In the genomic region with DNA sequence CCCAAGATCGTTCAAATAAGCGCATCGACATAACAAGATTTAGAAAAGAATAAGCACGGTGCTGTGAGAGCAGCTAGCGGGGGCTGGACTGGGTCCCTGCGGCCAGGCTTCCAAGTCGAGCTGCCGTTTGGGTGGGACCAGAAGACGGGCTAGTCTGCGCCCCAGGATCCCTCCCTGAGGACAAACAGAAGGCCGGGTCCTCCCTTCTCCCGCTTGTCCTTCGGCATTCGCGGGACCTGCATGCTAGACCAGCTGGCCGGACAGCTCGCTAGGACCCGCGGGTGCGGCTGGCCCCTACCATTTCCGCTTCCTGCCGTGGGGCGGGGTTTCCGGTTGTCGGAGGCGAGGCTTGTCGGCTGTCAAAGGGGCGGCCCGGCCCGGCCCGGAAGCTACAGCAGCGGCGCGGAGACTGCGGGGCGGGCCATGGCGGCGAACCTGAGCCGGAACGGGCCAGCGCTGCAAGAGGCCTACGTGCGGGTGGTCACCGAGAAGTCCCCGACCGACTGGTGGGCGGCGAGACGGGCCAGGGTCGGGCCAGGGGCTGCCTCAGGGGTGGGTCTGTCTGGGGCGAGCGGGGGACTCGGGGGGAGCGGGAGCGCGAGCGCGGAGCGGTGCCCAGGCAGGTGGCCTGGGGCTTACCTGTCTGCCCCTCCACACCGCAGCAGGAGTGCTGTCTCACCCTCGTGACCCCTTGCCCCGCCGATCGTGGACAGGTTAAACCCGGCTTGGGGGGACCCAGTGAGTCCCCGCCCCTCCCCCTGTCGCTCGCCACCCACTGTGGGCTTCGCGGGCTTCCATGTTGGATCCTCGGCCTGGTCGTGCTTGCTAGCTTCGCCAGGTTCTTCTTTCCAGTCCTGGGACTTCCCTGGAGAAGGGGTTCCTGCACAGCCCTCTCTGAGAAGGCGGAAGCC, we compare ENCODE assay signal across 1 cellular context.
TF ChIP-seq lines count a peak whose summit lies in the region.

Gene DBNL (plus strand): TSS at position 388 of the 911 bp plus-strand sequence. CDS start 36 bp downstream, at position 424.

TF ChIP-seq in HEK293, 187 proteins besides CTCF, POLR2A, EP300 and RAD21 (continued from another document and continues in another):
- TF ChIP-seq, protein P1, sequence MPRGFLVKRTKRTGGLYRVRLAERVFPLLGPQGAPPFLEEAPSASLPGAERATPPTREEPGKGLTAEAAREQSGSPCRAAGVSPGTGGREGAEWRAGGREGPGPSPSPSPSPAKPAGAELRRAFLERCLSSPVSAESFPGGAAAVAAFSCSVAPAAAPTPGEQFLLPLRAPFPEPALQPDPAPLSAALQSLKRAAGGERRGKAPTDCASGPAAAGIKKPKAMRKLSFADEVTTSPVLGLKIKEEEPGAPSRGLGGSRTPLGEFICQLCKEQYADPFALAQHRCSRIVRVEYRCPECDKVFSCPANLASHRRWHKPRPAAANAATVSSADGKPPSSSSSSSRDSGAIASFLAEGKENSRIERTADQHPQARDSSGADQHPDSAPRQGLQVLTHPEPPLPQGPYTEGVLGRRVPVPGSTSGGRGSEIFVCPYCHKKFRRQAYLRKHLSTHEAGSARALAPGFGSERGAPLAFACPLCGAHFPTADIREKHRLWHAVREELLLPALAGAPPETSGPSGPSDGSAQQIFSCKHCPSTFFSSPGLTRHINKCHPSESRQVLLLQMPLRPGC (tag by site-specific recombination; IDR thresholded peaks at IDR 0.05) = no peak
- no peak for TF ChIP-seq MEIS1 (CRISPR knock-in tag; IDR thresholded peaks at IDR 0.05; ENCODE audit: borderline replicate concordance)
- TF ChIP-seq, protein P2, sequence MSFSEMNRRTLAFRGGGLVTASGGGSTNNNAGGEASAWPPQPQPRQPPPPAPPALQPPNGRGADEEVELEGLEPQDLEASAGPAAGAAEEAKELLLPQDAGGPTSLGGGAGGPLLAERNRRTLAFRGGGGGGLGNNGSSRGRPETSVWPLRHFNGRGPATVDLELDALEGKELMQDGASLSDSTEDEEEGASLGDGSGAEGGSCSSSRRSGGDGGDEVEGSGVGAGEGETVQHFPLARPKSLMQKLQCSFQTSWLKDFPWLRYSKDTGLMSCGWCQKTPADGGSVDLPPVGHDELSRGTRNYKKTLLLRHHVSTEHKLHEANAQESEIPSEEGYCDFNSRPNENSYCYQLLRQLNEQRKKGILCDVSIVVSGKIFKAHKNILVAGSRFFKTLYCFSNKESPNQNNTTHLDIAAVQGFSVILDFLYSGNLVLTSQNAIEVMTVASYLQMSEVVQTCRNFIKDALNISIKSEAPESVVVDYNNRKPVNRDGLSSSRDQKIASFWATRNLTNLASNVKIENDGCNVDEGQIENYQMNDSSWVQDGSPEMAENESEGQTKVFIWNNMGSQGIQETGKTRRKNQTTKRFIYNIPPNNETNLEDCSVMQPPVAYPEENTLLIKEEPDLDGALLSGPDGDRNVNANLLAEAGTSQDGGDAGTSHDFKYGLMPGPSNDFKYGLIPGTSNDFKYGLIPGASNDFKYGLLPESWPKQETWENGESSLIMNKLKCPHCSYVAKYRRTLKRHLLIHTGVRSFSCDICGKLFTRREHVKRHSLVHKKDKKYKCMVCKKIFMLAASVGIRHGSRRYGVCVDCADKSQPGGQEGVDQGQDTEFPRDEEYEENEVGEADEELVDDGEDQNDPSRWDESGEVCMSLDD (tag by site-specific recombination; IDR thresholded peaks at IDR 0.05) = peak; percentile 45; the same call in 1 of the 2 replicates
- TF ChIP-seq AEBP2 (tag by site-specific recombination; IDR thresholded peaks at IDR 0.05; ENCODE audit: borderline replicate concordance) = no peak
- TF ChIP-seq, protein P3, sequence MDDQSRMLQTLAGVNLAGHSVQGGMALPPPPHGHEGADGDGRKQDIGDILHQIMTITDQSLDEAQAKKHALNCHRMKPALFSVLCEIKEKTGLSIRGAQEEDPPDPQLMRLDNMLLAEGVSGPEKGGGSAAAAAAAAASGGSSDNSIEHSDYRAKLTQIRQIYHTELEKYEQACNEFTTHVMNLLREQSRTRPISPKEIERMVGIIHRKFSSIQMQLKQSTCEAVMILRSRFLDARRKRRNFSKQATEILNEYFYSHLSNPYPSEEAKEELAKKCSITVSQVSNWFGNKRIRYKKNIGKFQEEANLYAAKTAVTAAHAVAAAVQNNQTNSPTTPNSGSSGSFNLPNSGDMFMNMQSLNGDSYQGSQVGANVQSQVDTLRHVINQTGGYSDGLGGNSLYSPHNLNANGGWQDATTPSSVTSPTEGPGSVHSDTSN (CRISPR knock-in tag; IDR thresholded peaks at IDR 0.05) = peak; percentile 75; the same call in 1 of the 2 replicates
- TF ChIP-seq ZNF629 (tag by site-specific recombination; IDR thresholded peaks at IDR 0.05) = peak; percentile 50; the same call in 1 of the 2 replicates
- no peak for TF ChIP-seq ZNF585B (tag by site-specific recombination; IDR thresholded peaks at IDR 0.05)
- TF ChIP-seq, protein P4, sequence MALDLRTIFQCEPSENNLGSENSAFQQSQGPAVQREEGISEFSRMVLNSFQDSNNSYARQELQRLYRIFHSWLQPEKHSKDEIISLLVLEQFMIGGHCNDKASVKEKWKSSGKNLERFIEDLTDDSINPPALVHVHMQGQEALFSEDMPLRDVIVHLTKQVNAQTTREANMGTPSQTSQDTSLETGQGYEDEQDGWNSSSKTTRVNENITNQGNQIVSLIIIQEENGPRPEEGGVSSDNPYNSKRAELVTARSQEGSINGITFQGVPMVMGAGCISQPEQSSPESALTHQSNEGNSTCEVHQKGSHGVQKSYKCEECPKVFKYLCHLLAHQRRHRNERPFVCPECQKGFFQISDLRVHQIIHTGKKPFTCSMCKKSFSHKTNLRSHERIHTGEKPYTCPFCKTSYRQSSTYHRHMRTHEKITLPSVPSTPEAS (tag by site-specific recombination; IDR thresholded peaks at IDR 0.05) = no peak
- no peak for TF ChIP-seq ZNF677 (tag by site-specific recombination; IDR thresholded peaks at IDR 0.05)
- TF ChIP-seq ZNF416 (tag by site-specific recombination; IDR thresholded peaks at IDR 0.05) = no peak
- TF ChIP-seq, protein P5, sequence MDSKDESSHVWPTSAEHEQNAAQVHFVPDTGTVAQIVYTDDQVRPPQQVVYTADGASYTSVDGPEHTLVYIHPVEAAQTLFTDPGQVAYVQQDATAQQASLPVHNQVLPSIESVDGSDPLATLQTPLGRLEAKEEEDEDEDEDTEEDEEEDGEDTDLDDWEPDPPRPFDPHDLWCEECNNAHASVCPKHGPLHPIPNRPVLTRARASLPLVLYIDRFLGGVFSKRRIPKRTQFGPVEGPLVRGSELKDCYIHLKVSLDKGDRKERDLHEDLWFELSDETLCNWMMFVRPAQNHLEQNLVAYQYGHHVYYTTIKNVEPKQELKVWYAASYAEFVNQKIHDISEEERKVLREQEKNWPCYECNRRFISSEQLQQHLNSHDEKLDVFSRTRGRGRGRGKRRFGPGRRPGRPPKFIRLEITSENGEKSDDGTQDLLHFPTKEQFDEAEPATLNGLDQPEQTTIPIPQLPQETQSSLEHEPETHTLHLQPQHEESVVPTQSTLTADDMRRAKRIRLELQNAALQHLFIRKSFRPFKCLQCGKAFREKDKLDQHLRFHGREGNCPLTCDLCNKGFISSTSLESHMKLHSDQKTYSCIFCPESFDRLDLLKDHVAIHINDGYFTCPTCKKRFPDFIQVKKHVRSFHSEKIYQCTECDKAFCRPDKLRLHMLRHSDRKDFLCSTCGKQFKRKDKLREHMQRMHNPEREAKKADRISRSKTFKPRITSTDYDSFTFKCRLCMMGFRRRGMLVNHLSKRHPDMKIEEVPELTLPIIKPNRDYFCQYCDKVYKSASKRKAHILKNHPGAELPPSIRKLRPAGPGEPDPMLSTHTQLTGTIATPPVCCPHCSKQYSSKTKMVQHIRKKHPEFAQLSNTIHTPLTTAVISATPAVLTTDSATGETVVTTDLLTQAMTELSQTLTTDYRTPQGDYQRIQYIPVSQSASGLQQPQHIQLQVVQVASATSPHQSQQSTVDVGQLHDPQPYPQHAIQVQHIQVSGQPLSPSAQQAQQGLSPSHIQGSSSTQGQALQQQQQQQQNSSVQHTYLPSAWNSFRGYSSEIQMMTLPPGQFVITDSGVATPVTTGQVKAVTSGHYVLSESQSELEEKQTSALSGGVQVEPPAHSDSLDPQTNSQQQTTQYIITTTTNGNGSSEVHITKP (tag by site-specific recombination; IDR thresholded peaks at IDR 0.05) = peak; percentile 47
- no peak for TF ChIP-seq ZNF423 (tag by site-specific recombination; IDR thresholded peaks at IDR 0.05)
- TF ChIP-seq ZNF211 (tag by site-specific recombination; IDR thresholded peaks at IDR 0.05; ENCODE audit: low read depth) = no peak
- TF ChIP-seq ZNF24 (tag by site-specific recombination; IDR thresholded peaks at IDR 0.05) = no peak
- TF ChIP-seq, protein P6, sequence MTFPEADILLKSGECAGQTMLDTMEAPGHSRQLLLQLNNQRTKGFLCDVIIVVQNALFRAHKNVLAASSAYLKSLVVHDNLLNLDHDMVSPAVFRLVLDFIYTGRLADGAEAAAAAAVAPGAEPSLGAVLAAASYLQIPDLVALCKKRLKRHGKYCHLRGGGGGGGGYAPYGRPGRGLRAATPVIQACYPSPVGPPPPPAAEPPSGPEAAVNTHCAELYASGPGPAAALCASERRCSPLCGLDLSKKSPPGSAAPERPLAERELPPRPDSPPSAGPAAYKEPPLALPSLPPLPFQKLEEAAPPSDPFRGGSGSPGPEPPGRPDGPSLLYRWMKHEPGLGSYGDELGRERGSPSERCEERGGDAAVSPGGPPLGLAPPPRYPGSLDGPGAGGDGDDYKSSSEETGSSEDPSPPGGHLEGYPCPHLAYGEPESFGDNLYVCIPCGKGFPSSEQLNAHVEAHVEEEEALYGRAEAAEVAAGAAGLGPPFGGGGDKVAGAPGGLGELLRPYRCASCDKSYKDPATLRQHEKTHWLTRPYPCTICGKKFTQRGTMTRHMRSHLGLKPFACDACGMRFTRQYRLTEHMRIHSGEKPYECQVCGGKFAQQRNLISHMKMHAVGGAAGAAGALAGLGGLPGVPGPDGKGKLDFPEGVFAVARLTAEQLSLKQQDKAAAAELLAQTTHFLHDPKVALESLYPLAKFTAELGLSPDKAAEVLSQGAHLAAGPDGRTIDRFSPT (tag by site-specific recombination; IDR thresholded peaks at IDR 0.05) = no peak; the same call in 1 of the 2 replicates
- no peak for TF ChIP-seq ZNF302 (tag by site-specific recombination; IDR thresholded peaks at IDR 0.05; ENCODE audit: low read depth)
- TF ChIP-seq ZNF623 (tag by site-specific recombination; IDR thresholded peaks at IDR 0.05) = no peak
- no peak for TF ChIP-seq ZNF558 (tag by site-specific recombination; IDR thresholded peaks at IDR 0.05)
- TF ChIP-seq, protein P7, sequence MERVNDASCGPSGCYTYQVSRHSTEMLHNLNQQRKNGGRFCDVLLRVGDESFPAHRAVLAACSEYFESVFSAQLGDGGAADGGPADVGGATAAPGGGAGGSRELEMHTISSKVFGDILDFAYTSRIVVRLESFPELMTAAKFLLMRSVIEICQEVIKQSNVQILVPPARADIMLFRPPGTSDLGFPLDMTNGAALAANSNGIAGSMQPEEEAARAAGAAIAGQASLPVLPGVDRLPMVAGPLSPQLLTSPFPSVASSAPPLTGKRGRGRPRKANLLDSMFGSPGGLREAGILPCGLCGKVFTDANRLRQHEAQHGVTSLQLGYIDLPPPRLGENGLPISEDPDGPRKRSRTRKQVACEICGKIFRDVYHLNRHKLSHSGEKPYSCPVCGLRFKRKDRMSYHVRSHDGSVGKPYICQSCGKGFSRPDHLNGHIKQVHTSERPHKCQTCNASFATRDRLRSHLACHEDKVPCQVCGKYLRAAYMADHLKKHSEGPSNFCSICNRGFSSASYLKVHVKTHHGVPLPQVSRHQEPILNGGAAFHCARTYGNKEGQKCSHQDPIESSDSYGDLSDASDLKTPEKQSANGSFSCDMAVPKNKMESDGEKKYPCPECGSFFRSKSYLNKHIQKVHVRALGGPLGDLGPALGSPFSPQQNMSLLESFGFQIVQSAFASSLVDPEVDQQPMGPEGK (tag by site-specific recombination; IDR thresholded peaks at IDR 0.05) = peak; percentile 82
- TF ChIP-seq ZXDB (tag by site-specific recombination; IDR thresholded peaks at IDR 0.05) = 0 out of 2 replicates have a peak, but pooled peaks have one; percentile 65
- TF ChIP-seq ZNF19 (tag by site-specific recombination; IDR thresholded peaks at IDR 0.05; ENCODE audit: low read depth) = no peak
- 0 out of 2 replicates have a peak, but pooled peaks have one; percentile 4 for TF ChIP-seq PRDM1 (tag by site-specific recombination; IDR thresholded peaks at IDR 0.05)
- TF ChIP-seq YY2 (tag by site-specific recombination; IDR thresholded peaks at IDR 0.05) = peak; percentile 77
- no peak for TF ChIP-seq ZNF777 (tag by site-specific recombination; IDR thresholded peaks at IDR 0.05; ENCODE audit: borderline replicate concordance)
- TF ChIP-seq TRIM28 (IDR thresholded peaks at IDR 0.05; ENCODE audit: borderline replicate concordance, low read length) = no peak
- no peak; the same call in 1 of the 2 replicates for TF ChIP-seq ZNF341 (tag by site-specific recombination; IDR thresholded peaks at IDR 0.05; ENCODE audit: low read depth)
- no peak for TF ChIP-seq ZNF621 (tag by site-specific recombination; IDR thresholded peaks at IDR 0.05)
- 0 out of 2 replicates have a peak, but pooled peaks have one; percentile 30 for TF ChIP-seq ZEB2 (tag by site-specific recombination; IDR thresholded peaks at IDR 0.05)
- TF ChIP-seq ZNF184 (tag by site-specific recombination; IDR thresholded peaks at IDR 0.05) = no peak
- TF ChIP-seq ZNF664 (tag by site-specific recombination; IDR thresholded peaks at IDR 0.05) = no peak
- TF ChIP-seq SCRT1 (tag by site-specific recombination; IDR thresholded peaks at IDR 0.05; ENCODE audit: borderline replicate concordance) = no peak
- TF ChIP-seq, protein P8, sequence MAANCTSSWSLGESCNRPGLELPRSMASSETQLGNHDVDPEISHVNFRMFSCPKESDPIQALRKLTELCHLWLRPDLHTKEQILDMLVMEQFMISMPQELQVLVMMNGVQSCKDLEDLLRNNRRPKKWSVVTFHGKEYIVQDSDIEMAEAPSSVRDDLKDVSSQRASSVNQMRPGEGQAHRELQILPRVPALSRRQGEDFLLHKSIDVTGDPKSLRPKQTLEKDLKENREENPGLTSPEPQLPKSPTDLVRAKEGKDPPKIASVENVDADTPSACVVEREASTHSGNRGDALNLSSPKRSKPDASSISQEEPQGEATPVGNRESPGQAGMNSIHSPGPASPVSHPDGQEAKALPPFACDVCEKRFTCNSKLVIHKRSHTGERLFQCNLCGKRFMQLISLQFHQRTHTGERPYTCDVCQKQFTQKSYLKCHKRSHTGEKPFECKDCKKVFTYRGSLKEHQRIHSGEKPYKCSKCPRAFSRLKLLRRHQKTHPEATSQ (tag by site-specific recombination; IDR thresholded peaks at IDR 0.05) = no peak
- no peak for TF ChIP-seq ZNF175 (tag by site-specific recombination; IDR thresholded peaks at IDR 0.05)
- no peak for TF ChIP-seq ZNF792 (tag by site-specific recombination; IDR thresholded peaks at IDR 0.05)
- TF ChIP-seq OSR2 (tag by site-specific recombination; IDR thresholded peaks at IDR 0.05) = no peak
- TF ChIP-seq ZNF660 (tag by site-specific recombination; IDR thresholded peaks at IDR 0.05) = peak; percentile 74; the same call in 1 of the 2 replicates
- no peak; the same call in 1 of the 2 replicates for TF ChIP-seq EGR2 (tag by site-specific recombination; IDR thresholded peaks at IDR 0.05; ENCODE audit: low read depth)
- no peak for TF ChIP-seq ZNF146 (tag by site-specific recombination; IDR thresholded peaks at IDR 0.05)
